Comparison of ENCODE assay signal across 16 cellular contexts in genomic region chr18:79447703-79448367, GRCh38. TPM values are rescaled to one million over a fixed set of nuclear protein-coding genes. Genes with fewer than 3 reads are reported as not detected.
DNase-seq lines count a peak whose midpoint lies in the region; ATAC-seq and TF ChIP-seq lines count a peak whose summit lies in the region.
"Had no signal": no experiment of that assay in that cellular context is flagged by ENCODE, and none has a peak within 500 bp of the region (broad histone marks: within the 10 kb centered on the region; RNA-seq: fewer than 3 reads in every experiment).

No MANE protein-coding gene starts in this region.

- H2AFZ ChIP-seq in osteoblast (ENCODE audit: low read length) = no peak overlapping the region

- H3K79me2 ChIP-seq in osteoblast (ENCODE audit: insufficient read depth, low read length) = no peaks in the 10 kb centered on the region

- H3K27me3 Mint-ChIP-seq in activated T-cell treated with anti-CD3 and anti-CD28 coated beads, Interleukin-2, amount 50 U/mL, for 72 hours (ENCODE audit: low read depth) = no peaks in the 10 kb centered on the region
- H3K27me3 Mint-ChIP-seq: progenitor cell of endocrine pancreas had no signal

- H4K20me1 ChIP-seq in osteoblast (ENCODE audit: insufficient read depth, low read length) = peaks cover 11% of the 10 kb centered on the region

- peaks cover 2 to 8% of the 10 kb centered on the region in 2 donors for H3K36me3 Mint-ChIP-seq in activated T-cell treated with anti-CD3 and anti-CD28 coated beads, Interleukin-2, amount 50 U/mL, for 72 hours (ENCODE audit: insufficient read depth in 2 of 2)

- ATAC-seq in activated T-cell treated with anti-CD3 and anti-CD28 coated beads, Interleukin-2, amount 50 U/mL, for 72 hours (replicated peaks in 1 of 2) = peak; percentile 52 to 62
- ATAC-seq in GM18498 (IDR thresholded peaks at IDR 0.05; ENCODE audit: unreplicated experiment) = no peak

- peak overlapping the region; percentile 2 for H3K27ac Mint-ChIP-seq in activated T-cell treated with anti-CD3 and anti-CD28 coated beads, Interleukin-2, amount 50 U/mL, for 72 hours
- H3K27ac Mint-ChIP-seq: progenitor cell of endocrine pancreas had no signal

- no peaks in the 10 kb centered on the region for H3K9me3 Mint-ChIP-seq in activated T-cell treated with anti-CD3 and anti-CD28 coated beads, Interleukin-2, amount 50 U/mL, for 72 hours

- H3K4me3 Mint-ChIP-seq in activated T-cell treated with anti-CD3 and anti-CD28 coated beads, Interleukin-2, amount 50 U/mL, for 72 hours = no peak overlapping the region

- H3K36me3 ChIP-seq in HEK293 (ENCODE audit: control insufficient read depth in 2 of 2, insufficient read depth in 1 of 2, low read length in 2 of 2) (peaks cover 0 to 35% of the 10 kb centered on the region in 2 experiments; a peak in 1 of 3 replicates), osteoblast (ENCODE audit: insufficient read depth, low read length) (no peaks in the 10 kb centered on the region), WERI-Rb-1 (peaks cover 56% of the 10 kb centered on the region)

- peaks cover 9% of the 10 kb centered on the region for H3K4me1 Mint-ChIP-seq in activated T-cell treated with anti-CD3 and anti-CD28 coated beads, Interleukin-2, amount 50 U/mL, for 72 hours (ENCODE audit: low read depth)

- in situ Hi-C loops in astrocyte of the spinal cord (cut with HindIII; ENCODE audit: low sequenced_read_pairs) = no loop called here

- H3K4me3 ChIP-seq in HEK293 (ENCODE audit: low read depth, low read length) = no peak overlapping the region
- no peak overlapping the region for H3K4me3 ChIP-seq in astrocyte of the spinal cord (ENCODE audit: low read depth, low read length)
- H3K4me3 ChIP-seq in osteoblast (ENCODE audit: insufficient read depth, low read length) = no peak overlapping the region
- H3K4me3 ChIP-seq in WERI-Rb-1 (ENCODE audit: low read depth, low read length) = no peak overlapping the region
- H3K4me3 ChIP-seq: coronary artery had no signal

- POLR2A ChIA-PET in HEK293 (lab: Yijun Ruan, JAX) = no interaction called here

- DNase-seq in activated T-cell treated with anti-CD3 and anti-CD28 coated beads, Interleukin-2, amount 50 U/mL, for 72 hours = peak in 1 of 2 donors; percentile 14
- DNase-seq in activated T-cell treated with anti-CD3 and anti-CD28 coated beads, Interleukin-2, amount 50 U/mL, for 1 hour = no peak
- DNase-seq in astrocyte of the spinal cord (ENCODE audit: low read depth, low spot score) (peak; percentile 27), osteoblast (ENCODE audit: insufficient read length, low spot score, missing footprints) (peak; percentile 72), AML-193 (lab: John Stamatoyannopoulos, UW) (no peak), WERI-Rb-1 (no peak)
- DNase-seq: NCI-H1092, NCI-H2107, NCI-H69, SW 1271 had no signal

- TF ChIP-seq CTCF in HEK293 (tag by site-specific recombination; IDR thresholded peaks at IDR 0.05) = no peak
- no peak for TF ChIP-seq CTCF in astrocyte of the spinal cord (IDR thresholded peaks at IDR 0.05; ENCODE audit: low read depth, low read length)
- no peak for TF ChIP-seq CTCF in osteoblast (IDR thresholded peaks at IDR 0.05; ENCODE audit: extremely low read depth, low read depth, low read length)
- no peak for TF ChIP-seq CTCF in WERI-Rb-1 (IDR thresholded peaks at IDR 0.05; ENCODE audit: low read depth, low read length)

- no peaks in the 10 kb centered on the region for H3K9me3 ChIP-seq in HEK293 (ENCODE audit: control insufficient read depth, insufficient read depth, low read depth, low read length)
- no peaks in the 10 kb centered on the region for H3K9me3 ChIP-seq in osteoblast (ENCODE audit: low read depth, low read length)
- no peaks in the 10 kb centered on the region for H3K9me3 ChIP-seq in WERI-Rb-1 (ENCODE audit: severe bottlenecking)

- H3K27ac ChIP-seq in HEK293 (ENCODE audit: extremely low read depth, low read depth, low read length) (no peak overlapping the region; the same call in 1 of the 2 replicates), osteoblast (ENCODE audit: low read depth, low read length) (no peak overlapping the region), WERI-Rb-1 (no peak overlapping the region)
- H3K27ac ChIP-seq: coronary artery, epithelial cell of prostate, VCaP had no signal

- H3K4me1 ChIP-seq in HEK293 (ENCODE audit: control insufficient read depth, insufficient read depth, low read length) (peaks cover 6% of the 10 kb centered on the region; the same call in 1 of the 2 replicates), osteoblast (ENCODE audit: insufficient read depth, low read length) (peaks cover 15% of the 10 kb centered on the region)

- CTCF ChIA-PET in HEK293 (lab: Yijun Ruan, JAX) = no interaction called here

- no peak overlapping the region for H3K4me2 ChIP-seq in osteoblast (ENCODE audit: insufficient read depth, low read length)

- H3K27me3 ChIP-seq in osteoblast (ENCODE audit: insufficient read depth, low read length) (no peaks in the 10 kb centered on the region), WERI-Rb-1 (ENCODE audit: insufficient read depth, low read depth, severe bottlenecking) (no peaks in the 10 kb centered on the region)

TF ChIP-seq in HEK293, 187 proteins besides CTCF, POLR2A, EP300 and RAD21:
- TF ChIP-seq, protein P1, sequence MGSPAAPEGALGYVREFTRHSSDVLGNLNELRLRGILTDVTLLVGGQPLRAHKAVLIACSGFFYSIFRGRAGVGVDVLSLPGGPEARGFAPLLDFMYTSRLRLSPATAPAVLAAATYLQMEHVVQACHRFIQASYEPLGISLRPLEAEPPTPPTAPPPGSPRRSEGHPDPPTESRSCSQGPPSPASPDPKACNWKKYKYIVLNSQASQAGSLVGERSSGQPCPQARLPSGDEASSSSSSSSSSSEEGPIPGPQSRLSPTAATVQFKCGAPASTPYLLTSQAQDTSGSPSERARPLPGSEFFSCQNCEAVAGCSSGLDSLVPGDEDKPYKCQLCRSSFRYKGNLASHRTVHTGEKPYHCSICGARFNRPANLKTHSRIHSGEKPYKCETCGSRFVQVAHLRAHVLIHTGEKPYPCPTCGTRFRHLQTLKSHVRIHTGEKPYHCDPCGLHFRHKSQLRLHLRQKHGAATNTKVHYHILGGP (tag by site-specific recombination; IDR thresholded peaks at IDR 0.05) = no peak
- TF ChIP-seq ZNF629 (tag by site-specific recombination; IDR thresholded peaks at IDR 0.05) (no peak), ZNF16 (tag by site-specific recombination; IDR thresholded peaks at IDR 0.05; ENCODE audit: low read depth) (no peak), ZNF202 (tag by site-specific recombination; IDR thresholded peaks at IDR 0.05; ENCODE audit: borderline replicate concordance) (no peak), ZNF514 (tag by site-specific recombination; IDR thresholded peaks at IDR 0.05) (no peak), EGR2 (tag by site-specific recombination; IDR thresholded peaks at IDR 0.05; ENCODE audit: low read depth) (0 out of 2 replicates have a peak, but pooled peaks have one; percentile 7), ZFP37 (tag by site-specific recombination; IDR thresholded peaks at IDR 0.05) (no peak), ZNF433 (tag by site-specific recombination; IDR thresholded peaks at IDR 0.05; ENCODE audit: low read depth) (no peak), ZNF585B (tag by site-specific recombination; IDR thresholded peaks at IDR 0.05) (no peak), ZNF654 (tag by site-specific recombination; IDR thresholded peaks at IDR 0.05; ENCODE audit: low read depth) (no peak), SP3 (tag by site-specific recombination; IDR thresholded peaks at IDR 0.05) (no peak), SP7 (tag by site-specific recombination; IDR thresholded peaks at IDR 0.05) (no peak), KLF17 (tag by site-specific recombination; IDR thresholded peaks at IDR 0.05) (no peak), GLI4 (tag by site-specific recombination; IDR thresholded peaks at IDR 0.05) (no peak), ZFHX2 (tag by site-specific recombination; conservative IDR thresholded peaks at IDR 0.05) (0 out of 2 replicates have a peak, but pooled peaks have one; percentile 11)
- TF ChIP-seq, protein P2, sequence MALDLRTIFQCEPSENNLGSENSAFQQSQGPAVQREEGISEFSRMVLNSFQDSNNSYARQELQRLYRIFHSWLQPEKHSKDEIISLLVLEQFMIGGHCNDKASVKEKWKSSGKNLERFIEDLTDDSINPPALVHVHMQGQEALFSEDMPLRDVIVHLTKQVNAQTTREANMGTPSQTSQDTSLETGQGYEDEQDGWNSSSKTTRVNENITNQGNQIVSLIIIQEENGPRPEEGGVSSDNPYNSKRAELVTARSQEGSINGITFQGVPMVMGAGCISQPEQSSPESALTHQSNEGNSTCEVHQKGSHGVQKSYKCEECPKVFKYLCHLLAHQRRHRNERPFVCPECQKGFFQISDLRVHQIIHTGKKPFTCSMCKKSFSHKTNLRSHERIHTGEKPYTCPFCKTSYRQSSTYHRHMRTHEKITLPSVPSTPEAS (tag by site-specific recombination; IDR thresholded peaks at IDR 0.05) = no peak
- TF ChIP-seq, protein P3, sequence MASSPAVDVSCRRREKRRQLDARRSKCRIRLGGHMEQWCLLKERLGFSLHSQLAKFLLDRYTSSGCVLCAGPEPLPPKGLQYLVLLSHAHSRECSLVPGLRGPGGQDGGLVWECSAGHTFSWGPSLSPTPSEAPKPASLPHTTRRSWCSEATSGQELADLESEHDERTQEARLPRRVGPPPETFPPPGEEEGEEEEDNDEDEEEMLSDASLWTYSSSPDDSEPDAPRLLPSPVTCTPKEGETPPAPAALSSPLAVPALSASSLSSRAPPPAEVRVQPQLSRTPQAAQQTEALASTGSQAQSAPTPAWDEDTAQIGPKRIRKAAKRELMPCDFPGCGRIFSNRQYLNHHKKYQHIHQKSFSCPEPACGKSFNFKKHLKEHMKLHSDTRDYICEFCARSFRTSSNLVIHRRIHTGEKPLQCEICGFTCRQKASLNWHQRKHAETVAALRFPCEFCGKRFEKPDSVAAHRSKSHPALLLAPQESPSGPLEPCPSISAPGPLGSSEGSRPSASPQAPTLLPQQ (tag by site-specific recombination; IDR thresholded peaks at IDR 0.05) = no peak

RNA-seq across cellular contexts. Expression of gene NFATC1, which starts 52.1 kb away (rescaled TPM):
- total RNA-seq in activated T-cell treated with anti-CD3 and anti-CD28 coated beads, Interleukin-2, amount 50 U/mL, for 72 hours = 10 to 100 TPM; 70.4 to 86.0 TPM
- total RNA-seq in osteoblast = 5.3 and 6.2 TPM in 2 replicates

Comparison
In these comparisons a context has a peak if more than half of its experiments do, and no peak if none do; other contexts are left out.
1. DNase-seq: peak in astrocyte of the spinal cord (single experiment) and osteoblast (single experiment); none in activated T-cell treated with anti-CD3 and anti-CD28 coated beads, Interleukin-2, amount 50 U/mL, for 1 hour (single experiment), AML-193 (0 of 2) and WERI-Rb-1 (single experiment).